In the genomic region with DNA sequence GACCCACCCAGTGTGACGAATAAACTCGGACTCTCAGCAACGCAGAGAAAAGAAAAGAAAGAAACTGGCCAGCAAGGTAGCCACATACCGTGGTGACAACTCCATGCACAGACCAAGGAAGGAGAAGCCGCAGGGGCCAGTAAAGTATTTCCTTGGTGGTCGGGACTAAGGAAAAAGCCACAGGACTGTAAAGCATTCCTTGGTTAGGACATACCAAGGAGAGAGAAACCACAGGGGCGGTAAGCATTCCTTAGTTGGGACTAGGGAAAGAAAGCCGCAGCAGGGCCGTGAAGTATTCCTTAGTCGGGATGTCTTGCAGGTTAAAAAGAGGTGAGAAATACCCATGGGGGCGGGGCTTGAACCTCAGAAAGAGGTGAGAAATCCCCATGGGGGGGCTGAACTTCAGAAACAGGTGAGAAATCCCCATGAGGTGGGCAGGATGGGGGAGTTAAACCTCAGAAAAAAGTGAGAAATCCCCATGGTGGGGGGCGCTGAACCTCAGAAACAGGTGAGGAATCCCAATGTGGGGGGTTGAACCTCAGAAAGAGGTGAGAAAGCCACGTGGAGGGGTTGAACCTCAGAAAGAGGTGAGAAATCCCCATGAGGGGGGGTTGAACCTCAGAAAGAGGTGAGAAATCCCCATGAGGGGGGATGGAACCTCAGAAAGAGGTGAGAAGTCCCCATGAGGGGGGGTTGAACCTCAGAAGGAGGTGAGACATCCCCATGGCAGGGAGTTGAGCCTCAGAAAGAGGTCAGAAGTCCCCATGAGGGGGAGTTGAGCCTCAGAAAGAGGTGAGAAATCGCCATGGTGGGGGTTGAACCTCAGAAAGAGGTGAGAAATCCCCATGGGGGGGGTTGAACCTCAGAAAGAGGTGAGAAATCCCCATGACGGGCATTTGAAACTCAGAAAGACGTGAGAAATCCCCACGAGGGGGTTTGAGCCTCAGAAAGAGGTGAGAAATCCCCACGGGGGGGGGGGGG, we compare ENCODE assay signal across 10 cellular contexts. TPM values are rescaled to one million over a fixed set of nuclear protein-coding genes. Genes with fewer than 3 reads are reported as not detected.
A peak's percentile ranks its signal among the peaks of the same experiment; 100 is the strongest.
DNase-seq lines count a peak whose midpoint lies in the region; ATAC-seq and FAIRE-seq lines count a peak whose summit lies in the region.
"Had no signal": no experiment of that assay in that cellular context is flagged by ENCODE, and none has a peak within 500 bp of the region (broad histone marks: within the 10 kb centered on the region; RNA-seq: fewer than 3 reads in every experiment).

No MANE protein-coding gene starts in this region.

- H3K9me3 Mint-ChIP-seq in activated T-helper 17 cell treated with anti-CD3 and anti-CD28 coated beads, Interleukin-2, amount 50 U/mL, for 72 hours, result no peaks in the 10 kb centered on the region

- H3K4me3 Mint-ChIP-seq in activated T-helper 17 cell treated with anti-CD3 and anti-CD28 coated beads, Interleukin-2, amount 50 U/mL, for 72 hours, result peak overlapping the region; percentile 5

- H3K4me1 Mint-ChIP-seq in activated T-helper 17 cell treated with anti-CD3 and anti-CD28 coated beads, Interleukin-2, amount 50 U/mL, for 72 hours, result peaks cover 19% of the 10 kb centered on the region

- FAIRE-seq in urothelium cell line (lab: Jason Lieb, UNC), result no peak

- H3K27ac Mint-ChIP-seq in activated T-helper 17 cell treated with anti-CD3 and anti-CD28 coated beads, Interleukin-2, amount 50 U/mL, for 72 hours, result peak overlapping the region; percentile 17

- H3K27me3 Mint-ChIP-seq in activated T-helper 17 cell treated with anti-CD3 and anti-CD28 coated beads, Interleukin-2, amount 50 U/mL, for 72 hours, result peaks cover 3% of the 10 kb centered on the region

- DNase-seq in stimulated activated CD4-positive, alpha-beta T cell treated with anti-CD3 and anti-CD28 coated beads, Interleukin-15, amount 100 ng/mL, for 24 hours, result peak; percentile 27
- no peak for DNase-seq in stimulated activated CD4-positive, alpha-beta T cell treated with anti-CD3 and anti-CD28 coated beads, Interleukin-12 subunit alpha, Interleukin-12 subunit beta, amount 100 ng/mL, for 4 hours
- DNase-seq in iris pigment epithelial cell (ENCODE audit: low read depth) (peak; percentile 39), urothelium cell line (ENCODE audit: low spot score) (peak; percentile 50), SKM-1 (lab: John Stamatoyannopoulos, UW; ENCODE audit: unreplicated experiment) (no peak), AG08396 (ENCODE audit: low spot score) (no peak)
- DNase-seq: AML-193, nucleus accumbens had no signal

- H3K36me3 Mint-ChIP-seq in activated T-helper 17 cell treated with anti-CD3 and anti-CD28 coated beads, Interleukin-2, amount 50 U/mL, for 72 hours (ENCODE audit: low read depth), result no peaks in the 10 kb centered on the region

- peak; percentile 70 for ATAC-seq in activated T-helper 17 cell treated with anti-CD3 and anti-CD28 coated beads, Interleukin-2, amount 50 U/mL, for 72 hours (replicated peaks)
- no peak for ATAC-seq in GM19351 (IDR thresholded peaks at IDR 0.05; ENCODE audit: unreplicated experiment)

RNA-seq across cellular contexts. Expression of a gene that starts 14.0 kb away (rescaled TPM):
- total RNA-seq in activated T-helper 17 cell treated with anti-CD3 and anti-CD28 coated beads, Interleukin-2, amount 50 U/mL, for 72 hours, result 10 to 100 TPM; 16.3 to 20.4 TPM

RNA-seq across cellular contexts. Expression of a gene that starts 59.0 kb away (rescaled TPM):
- total RNA-seq in activated T-helper 17 cell treated with anti-CD3 and anti-CD28 coated beads, Interleukin-2, amount 50 U/mL, for 72 hours, result 10 to 100 TPM; 34.5 to 43.5 TPM

Comparison
In these comparisons a context has a peak if more than half of its experiments do, and no peak if none do; other contexts are left out.
1. DNase-seq: peak in stimulated activated CD4-positive, alpha-beta T cell treated with anti-CD3 and anti-CD28 coated beads, Interleukin-15, amount 100 ng/mL, for 24 hours (single experiment), iris pigment epithelial cell (single experiment) and urothelium cell line (single experiment); none in stimulated activated CD4-positive, alpha-beta T cell treated with anti-CD3 and anti-CD28 coated beads, Interleukin-12 subunit alpha, Interleukin-12 subunit beta, amount 100 ng/mL, for 4 hours (single experiment), SKM-1 (single experiment) and AG08396 (single experiment).